Comparison of ENCODE assay signal across 8 cellular contexts in genomic region chr7:150405584-150406310, GRCh38. TPM values are rescaled to one million over a fixed set of nuclear protein-coding genes. Genes with fewer than 3 reads are reported as not detected.
A peak's percentile ranks its signal among the peaks of the same experiment; 100 is the strongest.
DNase-seq lines count a peak whose midpoint lies in the region; ATAC-seq and TF ChIP-seq lines count a peak whose summit lies in the region.

No MANE protein-coding gene starts in this region.

- no peak for TF ChIP-seq POLR2A in GM18505 (IDR thresholded peaks at IDR 0.05; ENCODE audit: borderline replicate concordance, extremely low read depth, insufficient read depth, insufficient read length)

- TF ChIP-seq CTCF in C4-2B (conservative IDR thresholded peaks at IDR 0.05): no peak
- TF ChIP-seq CTCF in foreskin fibroblast (IDR thresholded peaks at IDR 0.05; ENCODE audit: low read depth, low read length): no peak

- H3K4me3 Mint-ChIP-seq in activated T-cell treated with anti-CD3 and anti-CD28 coated beads, Interleukin-2, amount 50 U/mL, for 72 hours: peak overlapping the region; percentile 93 to 95

- H3K9me3 ChIP-seq in HUES6 (ENCODE audit: control insufficient read depth, insufficient read depth, low read depth, low read length) (no peaks in the 10 kb centered on the region), neuron (ENCODE audit: low read length) (no peaks in the 10 kb centered on the region)

- H2AFZ ChIP-seq in neuron (ENCODE audit: low read depth, low read length): peak overlapping the region; percentile 66

- peak overlapping the region; percentile 87 for H3K27ac ChIP-seq in C4-2B
- no peak overlapping the region for H3K27ac ChIP-seq in HUES6 (ENCODE audit: low read depth, low read length)

- H3K27me3 Mint-ChIP-seq in activated T-cell treated with anti-CD3 and anti-CD28 coated beads, Interleukin-2, amount 50 U/mL, for 72 hours (ENCODE audit: low read depth): no peaks in the 10 kb centered on the region

- H3K9me3 Mint-ChIP-seq in activated T-cell treated with anti-CD3 and anti-CD28 coated beads, Interleukin-2, amount 50 U/mL, for 72 hours: no peaks in the 10 kb centered on the region

- H3K4me3 ChIP-seq in HUES6 (ENCODE audit: low read depth, low read length) (peak overlapping the region; percentile 75), foreskin fibroblast (ENCODE audit: low read depth in 1 of 2, low read length in 2 of 2) (peak overlapping the region; percentile 54 to 74), neuron (ENCODE audit: low read length) (peak overlapping the region; percentile 60)

- peak overlapping the region; percentile 90 for H3K27ac Mint-ChIP-seq in activated T-cell treated with anti-CD3 and anti-CD28 coated beads, Interleukin-2, amount 50 U/mL, for 72 hours

- peak overlapping the region; percentile 85 for H3K9ac ChIP-seq in HUES6 (ENCODE audit: low read length)

- H3K4me1 ChIP-seq in HUES6 (ENCODE audit: control insufficient read depth, insufficient read depth, low read length) (peaks cover 58% of the 10 kb centered on the region), neuron (ENCODE audit: insufficient read depth, low read length) (peaks cover 47% of the 10 kb centered on the region)

- H3K36me3 ChIP-seq in HUES6 (ENCODE audit: control insufficient read depth, insufficient read depth, low read length) (peaks cover 17% of the 10 kb centered on the region; the same call in 1 of the 2 replicates), neuron (ENCODE audit: insufficient read depth, low read length) (no peaks in the 10 kb centered on the region)

- peaks cover 0 to 5% of the 10 kb centered on the region in 2 donors for H3K36me3 Mint-ChIP-seq in activated T-cell treated with anti-CD3 and anti-CD28 coated beads, Interleukin-2, amount 50 U/mL, for 72 hours (ENCODE audit: insufficient read depth in 2 of 2)

- peaks cover 54% of the 10 kb centered on the region for H3K4me1 Mint-ChIP-seq in activated T-cell treated with anti-CD3 and anti-CD28 coated beads, Interleukin-2, amount 50 U/mL, for 72 hours (ENCODE audit: low read depth)

- H3K27me3 ChIP-seq in HUES6 (ENCODE audit: control insufficient read depth, insufficient read depth, low read length) (no peaks in the 10 kb centered on the region), neuron (ENCODE audit: insufficient read depth, low read length) (no peaks in the 10 kb centered on the region)

- ATAC-seq in activated T-cell treated with anti-CD3 and anti-CD28 coated beads, Interleukin-2, amount 50 U/mL, for 72 hours (replicated peaks in 1 of 2): peak; percentile 39 to 45
- ATAC-seq in GM18505 (IDR thresholded peaks at IDR 0.05; ENCODE audit: unreplicated experiment): no peak

- DNase-seq in activated T-cell treated with anti-CD3 and anti-CD28 coated beads, Interleukin-2, amount 50 U/mL, for 72 hours: peak; percentile 48 to 56
- peak in 1 of 2 donors; percentile 63 for DNase-seq in foreskin fibroblast
- DNase-seq in H4 (ENCODE audit: low spot score): no peak
- no peak for DNase-seq in COR-L47 (lab: John Stamatoyannopoulos, UW)

RNA-seq across cellular contexts. Expression of gene ZNF775, which starts 26.6 kb away (rescaled TPM):
- 1 to 10 TPM; 6.5 to 8.2 TPM for total RNA-seq in activated T-cell treated with anti-CD3 and anti-CD28 coated beads, Interleukin-2, amount 50 U/mL, for 72 hours
- 0.56 and 0.90 TPM in 2 replicates for total RNA-seq in H4 (2014; rRNA removed; shearing (Covaris generic))

RNA-seq across cellular contexts. Expression of gene REPIN1, which starts 37.1 kb away (rescaled TPM):
- total RNA-seq in activated T-cell treated with anti-CD3 and anti-CD28 coated beads, Interleukin-2, amount 50 U/mL, for 72 hours: 10 to 100 TPM; 53.6 to 73.7 TPM
- 40.4 and 48.3 TPM in 2 replicates for total RNA-seq in H4 (2014; rRNA removed; shearing (Covaris generic))

RNA-seq across cellular contexts. Expression of gene GIMAP8, which starts 44.7 kb away (rescaled TPM):
- total RNA-seq in activated T-cell treated with anti-CD3 and anti-CD28 coated beads, Interleukin-2, amount 50 U/mL, for 72 hours: 10 to 100 TPM; 10.2 to 13.1 TPM
- not detected in 2 replicates for total RNA-seq in H4 (2014; rRNA removed; shearing (Covaris generic))

Comparison
In these comparisons a context has a peak if more than half of its experiments do, and no peak if none do; other contexts are left out.
1. DNase-seq: peak in activated T-cell treated with anti-CD3 and anti-CD28 coated beads, Interleukin-2, amount 50 U/mL, for 72 hours (2 of 2); none in H4 (single experiment) and COR-L47 (single experiment).
2. RNA of gene GIMAP8, which starts 44.7 kb away (total RNA-seq): 10.2 to 13.1 TPM in activated T-cell treated with anti-CD3 and anti-CD28 coated beads, Interleukin-2, amount 50 U/mL, for 72 hours; not detected in H4; every median in the first group is over 10 times any median in the second.
3. Peak in every context shown above with its lines, with median percentiles within 50 percentile points of each other: H3K4me3 ChIP-seq.